19 cellular contexts compared by ENCODE assay signal in genomic region chr3:28376424-28376823, GRCh38. TPM values are rescaled to one million over a fixed set of nuclear protein-coding genes. Genes with fewer than 3 reads are reported as not detected.
DNase-seq lines count a peak whose midpoint lies in the region; ATAC-seq and TF ChIP-seq lines count a peak whose summit lies in the region.
"Had no signal": no experiment of that assay in that cellular context is flagged by ENCODE, and none has a peak within 500 bp of the region (broad histone marks: within the 10 kb centered on the region; RNA-seq: fewer than 3 reads in every experiment).

No MANE protein-coding gene starts in this region.

- intact Hi-C loops in Right ventricle myocardium superior (cut with DNase I) = no loop called here
- intact Hi-C loops in upper lobe of right lung (cut with DNase I) = no loop called here
- intact Hi-C loops in left colon (cut with DNase I, micrococcal nuclease) = no loop called here

- H3K4me1 ChIP-seq in right atrium auricular region = no peaks in the 10 kb centered on the region
- H3K4me1 ChIP-seq in upper lobe of right lung = no peaks in the 10 kb centered on the region
- H3K4me1 ChIP-seq: SJSA1 had no signal

- no peak overlapping the region for H3K4me3 ChIP-seq in right atrium auricular region
- H3K4me3 ChIP-seq in upper lobe of right lung = no peak overlapping the region
- H3K4me3 ChIP-seq: SJSA1, upper lobe of left lung had no signal

- ATAC-seq in Right ventricle myocardium superior (ENCODE audit: poor library complexity) (peak; percentile 90), upper lobe of right lung (peak; percentile 93), left colon (no peak)
- ATAC-seq: natural killer cell had no signal

- TF ChIP-seq CTCF in right atrium auricular region (IDR thresholded peaks at IDR 0.05) = no peak
- TF ChIP-seq CTCF in upper lobe of right lung (IDR thresholded peaks at IDR 0.05) = no peak

- no peaks in the 10 kb centered on the region for H3K9me3 ChIP-seq in right atrium auricular region
- no peaks in the 10 kb centered on the region for H3K9me3 ChIP-seq in upper lobe of right lung
- H3K9me3 ChIP-seq: upper lobe of left lung had no signal

- H3K27me3 ChIP-seq in right atrium auricular region = no peaks in the 10 kb centered on the region
- H3K27me3 ChIP-seq in upper lobe of right lung = no peaks in the 10 kb centered on the region
- H3K27me3 ChIP-seq: SJSA1, upper lobe of left lung had no signal

- H3K27ac ChIP-seq in right atrium auricular region (no peak overlapping the region), upper lobe of right lung (no peak overlapping the region)
- H3K27ac ChIP-seq: SJSA1, upper lobe of left lung had no signal

- no peak for DNase-seq in Right ventricle myocardium superior
- DNase-seq in right atrium auricular region (ENCODE audit: low spot score) = no peak
- DNase-seq in astrocyte of the hippocampus (ENCODE audit: low read depth, low spot score) = peak; percentile 0
- DNase-seq in inferior parietal cortex (ENCODE audit: extremely low spot score) = peak; percentile 39
- DNase-seq in upper lobe of right lung = no peak
- no peak for DNase-seq in left colon
- DNase-seq in NCI-H2029 treated with DMSO at 0.1 percent for 48 hours (lab: John Stamatoyannopoulos, UW) = no peak
- DNase-seq in iPS-NIHi7 (ENCODE audit: extremely low spot score) = no peak
- DNase-seq: activated B cell treated with CpG ODN at 0.5 μM for 24 hours; activated T-cell treated with anti-CD3 and anti-CD28 coated beads, Interleukin-2, amount 50 U/mL, for 24 hours; amniotic stem cell; GOT3; natural killer cell; NCI-H1105; NCI-H526 treated with DMSO at 0.1 percent for 48 hours; stimulated activated CD4-positive, alpha-beta T cell treated with anti-CD3 and anti-CD28 coated beads, Interleukin-12 subunit alpha, Interleukin-12 subunit beta, amount 100 ng/mL, for 4 hours; upper lobe of left lung had no signal

- no peaks in the 10 kb centered on the region for H3K36me3 ChIP-seq in right atrium auricular region
- no peaks in the 10 kb centered on the region for H3K36me3 ChIP-seq in upper lobe of right lung
- H3K36me3 ChIP-seq: SJSA1, upper lobe of left lung had no signal

RNA-seq across cellular contexts. Expression of gene AZI2, which starts 27.8 kb away (rescaled TPM):
- total RNA-seq in Right ventricle myocardium superior (31.2 TPM), right atrium auricular region (10 to 100 TPM; 21.8 to 49.2 TPM), upper lobe of right lung (84.6 TPM), left colon (10 to 100 TPM; 43.6 to 58.0 TPM)

RNA-seq across cellular contexts. Expression of gene ZCWPW2, which starts 27.9 kb away (rescaled TPM):
- total RNA-seq in Right ventricle myocardium superior = 2.1 TPM
- 1 to 10 TPM; 1.2 to 3.4 TPM for total RNA-seq in right atrium auricular region
- total RNA-seq in upper lobe of right lung = 0.96 TPM
- total RNA-seq in left colon = under 1 TPM; 0.42 to 0.98 TPM
- total RNA-seq: A172, activated B cell treated with CpG ODN at 0.5 μM for 24 hours had no signal

Comparison
In these comparisons a context has a peak if more than half of its experiments do, and no peak if none do; other contexts are left out.
1. DNase-seq: peak in astrocyte of the hippocampus (single experiment) and inferior parietal cortex (single experiment); none in Right ventricle myocardium superior (single experiment), right atrium auricular region (single experiment), upper lobe of right lung (single experiment), left colon (0 of 2), NCI-H2029 treated with DMSO at 0.1 percent for 48 hours (single experiment) and iPS-NIHi7 (single experiment).